ENCODE assay signal across 8 cellular contexts in genomic region chr11:832529-833113, GRCh38. TPM values are rescaled to one million over a fixed set of nuclear protein-coding genes. Genes with fewer than 3 reads are reported as not detected.
DNase-seq lines count a peak whose midpoint lies in the region; ATAC-seq and TF ChIP-seq lines count a peak whose summit lies in the region.

Gene CD151 (plus strand): TSS chr11:832952. CDS start chr11:836070, 3,118 bp downstream.

- peak within 1 kb of the TSS; percentile 86 for H3K27ac ChIP-seq in foreskin keratinocyte
- no peak within 1 kb of the TSS for H3K27ac ChIP-seq in neural progenitor cell

- no peaks in the 10 kb centered on the region for H3K36me3 ChIP-seq in neural progenitor cell

- intact Hi-C loops in Calu3 (cut with micrococcal nuclease; ENCODE audit: unreplicated experiment), result no loop called here

- H3K9me3 Mint-ChIP-seq in Calu3 (ENCODE audit: low read depth, unreplicated experiment), result no peaks in the 10 kb centered on the region
- no peaks in the 10 kb centered on the region for H3K9me3 Mint-ChIP-seq in activated T-helper 17 cell treated with anti-CD3 and anti-CD28 coated beads, Interleukin-2, amount 50 U/mL, for 72 hours
- H3K9me3 Mint-ChIP-seq in neural progenitor cell, result no peaks in the 10 kb centered on the region

- peak within 1 kb of the TSS; percentile 87 for H3K4me3 ChIP-seq in neural progenitor cell

- peaks cover 46% of the 10 kb centered on the region for H3F3A ChIP-seq in neural progenitor cell (ENCODE audit: low read depth)

- H3K4me1 ChIP-seq in foreskin keratinocyte (peaks cover 6% of the 10 kb centered on the region), neural progenitor cell (peaks cover 46% of the 10 kb centered on the region)

- peaks cover 70% of the 10 kb centered on the region for H4K20me1 ChIP-seq in neural progenitor cell (ENCODE audit: low read depth)

- H3K27ac Mint-ChIP-seq in Calu3 (ENCODE audit: unreplicated experiment) (peak within 1 kb of the TSS; percentile 71), neural progenitor cell (peak within 1 kb of the TSS; percentile 33)
- no peak within 1 kb of the TSS for H3K27ac Mint-ChIP-seq in activated T-helper 17 cell treated with anti-CD3 and anti-CD28 coated beads, Interleukin-2, amount 50 U/mL, for 72 hours

- H2AFZ ChIP-seq in neural progenitor cell (replicated peaks), result peak within 1 kb of the TSS; percentile 30

- H3K9me3 ChIP-seq in neural progenitor cell (ENCODE audit: low read depth), result no peaks in the 10 kb centered on the region

- H3K9ac ChIP-seq in neural progenitor cell, result peak within 1 kb of the TSS; percentile 56

- peaks cover 32% of the 10 kb centered on the region for H3K4me1 Mint-ChIP-seq in Calu3 (ENCODE audit: low read depth, unreplicated experiment)
- H3K4me1 Mint-ChIP-seq in activated T-helper 17 cell treated with anti-CD3 and anti-CD28 coated beads, Interleukin-2, amount 50 U/mL, for 72 hours, result peaks cover 8% of the 10 kb centered on the region
- peaks cover 38% of the 10 kb centered on the region for H3K4me1 Mint-ChIP-seq in neural progenitor cell

- CTCF ChIA-PET in Calu3 (lab: Charles Lee), result interaction anchor here (0.5 kb wide), 1 partner anchor 278 kb away, joined by 4 read pairs; no protein-coding TSS in a partner anchor

- H3K4me2 ChIP-seq in neural progenitor cell, result peak within 1 kb of the TSS; percentile 80

- H3K36me3 Mint-ChIP-seq in Calu3 (ENCODE audit: insufficient read depth, unreplicated experiment), result peaks cover 95% of the 10 kb centered on the region
- H3K36me3 Mint-ChIP-seq in activated T-helper 17 cell treated with anti-CD3 and anti-CD28 coated beads, Interleukin-2, amount 50 U/mL, for 72 hours (ENCODE audit: low read depth), result no peaks in the 10 kb centered on the region
- no peaks in the 10 kb centered on the region for H3K36me3 Mint-ChIP-seq in neural progenitor cell

- H3K79me2 ChIP-seq in neural progenitor cell (ENCODE audit: low read depth), result no peaks in the 10 kb centered on the region

- no peak for TF ChIP-seq CTCF in Calu3 (IDR thresholded peaks at IDR 0.05; ENCODE audit: unreplicated experiment)
- no peak for TF ChIP-seq CTCF in foreskin keratinocyte (conservative IDR thresholded peaks at IDR 0.05)
- no peak for TF ChIP-seq CTCF in neural progenitor cell (IDR thresholded peaks at IDR 0.05)

- H3K4me3 Mint-ChIP-seq in Calu3 (ENCODE audit: low read depth, unreplicated experiment) (peak within 1 kb of the TSS; percentile 78), neural progenitor cell (peak within 1 kb of the TSS; percentile 85)
- H3K4me3 Mint-ChIP-seq in activated T-helper 17 cell treated with anti-CD3 and anti-CD28 coated beads, Interleukin-2, amount 50 U/mL, for 72 hours, result peak within 1 kb of the TSS; percentile 78

- no TSS peak for BruUV-seq in Calu3 (replicated peaks; lab: Mats Ljungman, UMichigan)

- peaks cover 35% of the 10 kb centered on the region for H3K27me3 ChIP-seq in foreskin keratinocyte
- H3K27me3 ChIP-seq in neural progenitor cell, result peaks cover 49% of the 10 kb centered on the region

- DNase-seq in Calu3 (peak; percentile 59), NCI-H460 (ENCODE audit: extremely low read depth, low read depth) (no peak), foreskin keratinocyte (no peak), neural progenitor cell (ENCODE audit: low spot score) (peak; percentile 87), GF-D8 (lab: John Stamatoyannopoulos, UW) (no peak)

- H3K27me3 Mint-ChIP-seq in Calu3 (ENCODE audit: unreplicated experiment), result no peaks in the 10 kb centered on the region
- H3K27me3 Mint-ChIP-seq in activated T-helper 17 cell treated with anti-CD3 and anti-CD28 coated beads, Interleukin-2, amount 50 U/mL, for 72 hours, result peaks cover 5% of the 10 kb centered on the region
- peaks cover 32% of the 10 kb centered on the region for H3K27me3 Mint-ChIP-seq in neural progenitor cell (ENCODE audit: insufficient read depth, low read depth)

- ATAC-seq in GM21786 (IDR thresholded peaks at IDR 0.05; ENCODE audit: unreplicated experiment) (peak; percentile 42), foreskin keratinocyte (peak; percentile 20), HG02970 (IDR thresholded peaks at IDR 0.05; ENCODE audit: low FRiP score, unreplicated experiment) (no peak)
- peak; percentile 79 for ATAC-seq in activated T-helper 17 cell treated with anti-CD3 and anti-CD28 coated beads, Interleukin-2, amount 50 U/mL, for 72 hours (replicated peaks)

RNA-seq across cellular contexts. Expression of gene CD151, which starts in this region (rescaled TPM):
- 472 and 482 TPM in 2 replicates for total RNA-seq in Calu3 (2022)
- 292 and 302 TPM in 2 replicates for total RNA-seq in NCI-H460 (2014; rRNA removed; shearing (Covaris generic))
- polyA plus RNA-seq in NCI-H460 (2014; cell fraction: nucleus; rRNA removed), result 1,063 and 1,198 TPM in 2 replicates
- total RNA-seq in activated T-helper 17 cell treated with anti-CD3 and anti-CD28 coated beads, Interleukin-2, amount 50 U/mL, for 72 hours, result 10 to 100 TPM; 61.5 to 74.6 TPM
- total RNA-seq in foreskin keratinocyte, result 390 and 399 TPM in 2 replicates
- 547 and 553 TPM in 2 replicates for polyA plus RNA-seq in foreskin keratinocyte
- 37.4 and 82.2 TPM in 2 replicates for total RNA-seq in neural progenitor cell (ENCODE audit: low replicate concordance)

Comparison
In these comparisons a context has a peak if more than half of its experiments do, and no peak if none do; other contexts are left out.
1. DNase-seq: peak in Calu3 (single experiment) and neural progenitor cell (single experiment); none in NCI-H460 (single experiment), foreskin keratinocyte (0 of 2) and GF-D8 (single experiment).
2. Peak in every context shown above with its lines, with median percentiles within 50 percentile points of each other: H3K4me3 Mint-ChIP-seq.